Comparison of ENCODE assay signal across 22 cellular contexts in genomic region chr10:133061296-133062038, GRCh38. TPM values are rescaled to one million over a fixed set of nuclear protein-coding genes. Genes with fewer than 3 reads are reported as not detected.
A peak's percentile ranks its signal among the peaks of the same experiment; 100 is the strongest.
DNase-seq lines count a peak whose midpoint lies in the region; ATAC-seq and TF ChIP-seq lines count a peak whose summit lies in the region.
"Had no signal": no experiment of that assay in that cellular context is flagged by ENCODE, and none has a peak within 500 bp of the region (broad histone marks: within the 10 kb centered on the region; RNA-seq: fewer than 3 reads in every experiment).

No MANE protein-coding gene starts in this region.

- peak in 1 of 2 donors; percentile 7 for ATAC-seq in natural killer cell treated with Interleukin-12 subunit alpha and Interleukin-12 subunit beta and Interleukin-15 and Interleukin-18, amount 100 ng/mL, for 72 hours
- ATAC-seq in natural killer cell (no peak), memory B cell (ENCODE audit: low read depth) (peak; percentile 41), GM19467 (IDR thresholded peaks at IDR 0.05; ENCODE audit: unreplicated experiment) (no peak)
- ATAC-seq: HCT116 had no signal

- no peaks in the 10 kb centered on the region for H3K36me3 Mint-ChIP-seq in natural killer cell treated with Interleukin-12 subunit alpha and Interleukin-12 subunit beta and Interleukin-15 and Interleukin-18, amount 100 ng/mL, for 72 hours
- H3K36me3 Mint-ChIP-seq in natural killer cell (no peaks in the 10 kb centered on the region), memory B cell (no peaks in the 10 kb centered on the region)
- H3K36me3 Mint-ChIP-seq: CD4-positive, alpha-beta memory T cell had no signal

- H3K27ac Mint-ChIP-seq in natural killer cell treated with Interleukin-12 subunit alpha and Interleukin-12 subunit beta and Interleukin-15 and Interleukin-18, amount 100 ng/mL, for 72 hours: no peak overlapping the region
- H3K27ac Mint-ChIP-seq in natural killer cell (no peak overlapping the region), memory B cell (no peak overlapping the region)
- H3K27ac Mint-ChIP-seq: CD4-positive, alpha-beta memory T cell; H9 had no signal

- intact Hi-C loops in natural killer cell (cut with micrococcal nuclease): no loop called here

- no peaks in the 10 kb centered on the region for H3K9me3 Mint-ChIP-seq in natural killer cell treated with Interleukin-12 subunit alpha and Interleukin-12 subunit beta and Interleukin-15 and Interleukin-18, amount 100 ng/mL, for 72 hours
- H3K9me3 Mint-ChIP-seq in natural killer cell (no peaks in the 10 kb centered on the region), memory B cell (no peaks in the 10 kb centered on the region)
- H3K9me3 Mint-ChIP-seq: CD4-positive, alpha-beta memory T cell had no signal

- H3K27me3 Mint-ChIP-seq in natural killer cell treated with Interleukin-12 subunit alpha and Interleukin-12 subunit beta and Interleukin-15 and Interleukin-18, amount 100 ng/mL, for 72 hours: peaks cover 0 to 8% of the 10 kb centered on the region in 2 donors
- peaks cover 0 to 5% of the 10 kb centered on the region in 2 donors for H3K27me3 Mint-ChIP-seq in natural killer cell (ENCODE audit: low read depth in 2 of 2)
- H3K27me3 Mint-ChIP-seq in memory B cell: peaks cover 10% of the 10 kb centered on the region

- peak; percentile 59 for DNase-seq in natural killer cell treated with Interleukin-12 subunit alpha and Interleukin-12 subunit beta and Interleukin-15 and Interleukin-18, amount 100 ng/mL, for 72 hours (ENCODE audit: low spot score)
- DNase-seq in natural killer cell: no peak
- peak; percentile 38 for DNase-seq in RPMI8226
- no peak for DNase-seq in memory B cell (ENCODE audit: low spot score in 2 of 2)
- no peak for DNase-seq in HUDEP-2 (lab: John Stamatoyannopoulos, UW; ENCODE audit: unreplicated experiment in 76 of 76)
- DNase-seq in AG20443 (ENCODE audit: low spot score): no peak
- DNase-seq: 8988T; ACHN; C1 segment of cervical spinal cord; Calu3; CD4-positive, alpha-beta memory T cell; COR-L47; DMS53; DMS79 treated with DMSO at 0.1 percent for 48 hours; GF-D8; GM23248; H9 had no signal

- TF ChIP-seq CTCF in natural killer cell (IDR thresholded peaks at IDR 0.05): no peak

- no peak overlapping the region for H3K4me3 Mint-ChIP-seq in natural killer cell treated with Interleukin-12 subunit alpha and Interleukin-12 subunit beta and Interleukin-15 and Interleukin-18, amount 100 ng/mL, for 72 hours
- H3K4me3 Mint-ChIP-seq in natural killer cell (no peak overlapping the region), memory B cell (no peak overlapping the region)
- H3K4me3 Mint-ChIP-seq: CD4-positive, alpha-beta memory T cell; H9 had no signal

- H3K4me1 Mint-ChIP-seq in natural killer cell treated with Interleukin-12 subunit alpha and Interleukin-12 subunit beta and Interleukin-15 and Interleukin-18, amount 100 ng/mL, for 72 hours (ENCODE audit: low read depth in 2 of 2): peaks cover 13 to 14% of the 10 kb centered on the region in 2 donors
- peaks cover 13 to 21% of the 10 kb centered on the region in 2 donors for H3K4me1 Mint-ChIP-seq in natural killer cell
- H3K4me1 Mint-ChIP-seq in memory B cell: peaks cover 10% of the 10 kb centered on the region

RNA-seq across cellular contexts. Expression of gene ADGRA1, which starts 26.3 kb away (rescaled TPM):
- total RNA-seq in natural killer cell treated with Interleukin-12 subunit alpha and Interleukin-12 subunit beta and Interleukin-15 and Interleukin-18, amount 100 ng/mL, for 72 hours: not detected
- not detected for total RNA-seq in natural killer cell
- total RNA-seq: Calu3; CD4-positive, alpha-beta memory T cell; Daoy; G401; GM23248; H4 had no signal

Comparison
In these comparisons a context has a peak if more than half of its experiments do, and no peak if none do; other contexts are left out.
1. DNase-seq: peak in natural killer cell treated with Interleukin-12 subunit alpha and Interleukin-12 subunit beta and Interleukin-15 and Interleukin-18, amount 100 ng/mL, for 72 hours (single experiment) and RPMI8226 (single experiment); none in natural killer cell (single experiment), memory B cell (0 of 2), HUDEP-2 (0 of 76) and AG20443 (single experiment).